Comparison of ENCODE assay signal across 1 cellular context in genomic region chr14:32252030-32252670, GRCh38.
A peak's percentile ranks its signal among the peaks of the same experiment; 100 is the strongest.
TF ChIP-seq lines count a peak whose summit lies in the region.

No MANE protein-coding gene starts in this region.

TF ChIP-seq in HepG2, 621 proteins besides CTCF, POLR2A, EP300 and RAD21 (continued from another document and continues in another):
- TF ChIP-seq MNT (IDR thresholded peaks at IDR 0.05) (no peak), ZNF841 (CRISPR knock-in tag; IDR thresholded peaks at IDR 0.05; ENCODE audit: borderline replicate concordance) (no peak), HNRNPLL (IDR thresholded peaks at IDR 0.05; ENCODE audit: low read depth, low read length, poor library complexity, severe bottlenecking) (no peak), DR1 (CRISPR knock-in tag; IDR thresholded peaks at IDR 0.05) (no peak), ZSCAN25 (CRISPR knock-in tag; IDR thresholded peaks at IDR 0.05) (no peak), REL (CRISPR knock-in tag; conservative IDR thresholded peaks at IDR 0.05) (no peak), IRF1 (CRISPR knock-in tag; IDR thresholded peaks at IDR 0.05; ENCODE audit: low read depth) (no peak), ZMAT5 (CRISPR knock-in tag; IDR thresholded peaks at IDR 0.05; ENCODE audit: borderline replicate concordance, low read depth) (no peak), CSRNP1 (CRISPR knock-in tag; IDR thresholded peaks at IDR 0.05) (no peak), ZNF564 (CRISPR knock-in tag; IDR thresholded peaks at IDR 0.05) (no peak), NFAT5 (CRISPR knock-in tag; IDR thresholded peaks at IDR 0.05) (no peak), PAXIP1 (CRISPR knock-in tag; conservative IDR thresholded peaks at IDR 0.05) (peak; percentile 32; the same call in 1 of the 2 replicates), ZNF792 (CRISPR knock-in tag; IDR thresholded peaks at IDR 0.05) (peak; percentile 75; the same call in 1 of the 2 replicates), NCOA5 (CRISPR knock-in tag; IDR thresholded peaks at IDR 0.05) (no peak), HNRNPUL1 (IDR thresholded peaks at IDR 0.05; ENCODE audit: low read depth, low read length) (no peak), CERS6 (CRISPR knock-in tag; IDR thresholded peaks at IDR 0.05) (no peak), YY1 (IDR thresholded peaks at IDR 0.05; ENCODE audit: insufficient read depth, insufficient replicate concordance, low read depth, low read length) (no peak), BRCA1 (CRISPR knock-in tag; IDR thresholded peaks at IDR 0.05) (peak; percentile 70), MEIS2 (CRISPR knock-in tag; IDR thresholded peaks at IDR 0.05) (no peak), PLRG1 (conservative IDR thresholded peaks at IDR 0.05) (no peak), MLXIP (CRISPR knock-in tag; IDR thresholded peaks at IDR 0.05; ENCODE audit: borderline replicate concordance) (no peak), LCORL (IDR thresholded peaks at IDR 0.05) (no peak), LCORL (CRISPR knock-in tag; IDR thresholded peaks at IDR 0.05) (0 out of 2 replicates have a peak, but pooled peaks have one; percentile 40), PRDM10 (CRISPR knock-in tag; IDR thresholded peaks at IDR 0.05; ENCODE audit: low read depth) (peak; percentile 55; the same call in 1 of the 2 replicates), PRPF4 (IDR thresholded peaks at IDR 0.05; ENCODE audit: low read depth, low read length, poor library complexity, severe bottlenecking) (no peak), RELA (CRISPR knock-in tag; IDR thresholded peaks at IDR 0.05) (no peak), ZNF746 (CRISPR knock-in tag; IDR thresholded peaks at IDR 0.05) (no peak), NBN (conservative IDR thresholded peaks at IDR 0.05) (no peak), TBX2 (CRISPR knock-in tag; IDR thresholded peaks at IDR 0.05; ENCODE audit: borderline replicate concordance) (0 out of 2 replicates have a peak, but pooled peaks have one; percentile 50), ZNF460 (CRISPR knock-in tag; IDR thresholded peaks at IDR 0.05; ENCODE audit: borderline replicate concordance) (no peak), NFIC (IDR thresholded peaks at IDR 0.05; ENCODE audit: low read length) (no peak), ZNF274 (CRISPR knock-in tag; IDR thresholded peaks at IDR 0.05) (no peak), ZNF800 (CRISPR knock-in tag; IDR thresholded peaks at IDR 0.05) (no peak), ZNF350 (CRISPR knock-in tag; IDR thresholded peaks at IDR 0.05; ENCODE audit: borderline replicate concordance, low read depth) (no peak), ZNF431 (CRISPR knock-in tag; IDR thresholded peaks at IDR 0.05; ENCODE audit: borderline replicate concordance, low read depth) (no peak)
